ENCODE assay signal across 9 cellular contexts in the genomic region with DNA sequence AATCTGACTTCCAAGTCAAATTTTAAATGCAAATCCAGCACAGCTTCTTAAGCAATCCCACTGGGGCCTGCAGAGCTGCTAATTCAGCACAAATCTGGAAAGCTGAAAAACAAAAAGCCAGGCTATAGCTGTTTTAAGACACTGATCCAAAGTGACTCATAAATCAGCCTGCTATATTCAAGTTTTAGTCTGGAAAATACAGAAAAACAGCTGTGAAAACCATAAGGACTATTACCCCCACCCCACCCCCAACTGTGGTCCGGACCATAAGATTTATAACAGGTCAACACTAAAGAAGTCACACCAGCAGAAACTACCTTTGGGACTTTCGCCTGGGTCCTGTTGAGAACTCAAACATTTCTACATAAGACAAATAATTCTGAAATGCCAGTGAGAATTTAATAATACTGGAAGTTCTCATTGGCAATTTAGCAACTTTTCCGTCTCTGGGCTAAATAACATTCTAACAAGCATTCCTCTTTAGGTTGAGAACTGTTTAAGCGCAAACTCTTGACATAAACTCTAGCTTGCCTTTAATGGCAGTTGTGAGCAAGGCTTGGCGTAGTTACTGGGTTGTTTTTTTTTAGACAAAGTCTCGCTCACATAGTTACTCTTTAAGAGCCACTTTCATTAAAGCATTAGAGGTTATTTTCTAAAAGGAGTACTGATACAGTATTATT. TPM values are rescaled to one million over a fixed set of nuclear protein-coding genes. Genes with fewer than 3 reads are reported as not detected.
DNase-seq lines count a peak whose midpoint lies in the region; TF ChIP-seq lines count a peak whose summit lies in the region.
"Had no signal": no experiment of that assay in that cellular context is flagged by ENCODE, and none has a peak within 500 bp of the region (broad histone marks: within the 10 kb centered on the region; RNA-seq: fewer than 3 reads in every experiment).

No MANE protein-coding gene starts in this region.

- H3K4me3 Mint-ChIP-seq in nephron = peak overlapping the region; percentile 87 to 95 (median 92)

- CTCF ChIA-PET in A673 (lab: Charles Lee) = interaction anchor here (0.9 kb wide), 1 partner anchor 376 kb away, joined by 3 read pairs; no protein-coding TSS in a partner anchor

- in situ Hi-C loops in GM13977 (cut with MboI; ENCODE audit: low pct_unique_long_range_greater_than_20kb, low sequenced_read_pairs, unreplicated experiment) (no loop called here), KBM-7 (cut with MboI; ENCODE audit: low pct_unique_long_range_greater_than_20kb, low sequenced_read_pairs) (no loop called here)

- peak overlapping the region; percentile 67 for H3K4me3 ChIP-seq in A673 (ENCODE audit: low read depth, low read length, poor library complexity, severe bottlenecking)

- peaks cover 45% of the 10 kb centered on the region for H3K4me1 ChIP-seq in A673 (ENCODE audit: insufficient read depth, low read length, poor library complexity, severe bottlenecking)

- H3K27me3 ChIP-seq in A673 (replicated peaks; ENCODE audit: insufficient read depth, low read depth, low read length, poor library complexity) = no peaks in the 10 kb centered on the region

- intact Hi-C loops in A673 (cut with micrococcal nuclease; ENCODE audit: unreplicated experiment) = loop anchor here (5.0 kb wide), 1 partner anchor 375 kb away; no protein-coding TSS in a partner anchor

- H3K27me3 Mint-ChIP-seq in nephron (ENCODE audit: low read depth) = peaks cover 3% of the 10 kb centered on the region

- no peaks in the 10 kb centered on the region for H3K9me3 ChIP-seq in A673 (ENCODE audit: low read depth, low read length, poor library complexity, severe bottlenecking)

- H3K27ac ChIP-seq in A673 (ENCODE audit: low read depth, low read length, poor library complexity, severe bottlenecking) = peak overlapping the region; percentile 72
- peak overlapping the region; percentile 78 for H3K27ac ChIP-seq in epithelial cell of prostate

- H3K36me3 Mint-ChIP-seq in nephron (ENCODE audit: low read depth) = peaks cover 29% of the 10 kb centered on the region

- H3K9me3 Mint-ChIP-seq in nephron = no peaks in the 10 kb centered on the region

- DNase-seq in A673 (ENCODE audit: low spot score) (peak; percentile 83), LHCN-M2 (ENCODE audit: low read depth) (peak; percentile 82), epithelial cell of prostate (ENCODE audit: low read depth, low spot score) (no peak), GM13977 (ENCODE audit: low spot score) (no peak), NCI-H2029 (lab: John Stamatoyannopoulos, UW) (no peak), KBM-7 (no peak)
- no peak for DNase-seq in activated naive CD4-positive, alpha-beta T cell treated with anti-CD3 and anti-CD28 coated beads, Interleukin-2, amount 50 U/mL, for 16 hours
- DNase-seq: NCI-H1092 treated with DMSO at 0.1 percent for 48 hours had no signal

- POLR2A ChIA-PET in A673 (lab: Charles Lee; ENCODE audit: low non-redundant PET) = interaction anchor here (0.7 kb wide), 1 partner anchor 69 kb away, joined by 4 read pairs; no protein-coding TSS in a partner anchor

- peaks cover 5% of the 10 kb centered on the region for H3K36me3 ChIP-seq in A673 (ENCODE audit: insufficient read depth, low read length, poor library complexity, severe bottlenecking)

- H3K27ac Mint-ChIP-seq in nephron = peak overlapping the region; percentile 95 to 98 (median 98)

- no TSS peak for BruUV-seq in A673 (replicated peaks; lab: Mats Ljungman, UMichigan)

- H3K4me1 Mint-ChIP-seq in nephron = peaks cover 54% of the 10 kb centered on the region

- TF ChIP-seq CTCF in A673 (conservative IDR thresholded peaks at IDR 0.05; ENCODE audit: low read depth, low read length) (no peak), nephron (IDR thresholded peaks at IDR 0.05; ENCODE audit: unreplicated experiment in 3 of 3) (no peak), GM13977 (IDR thresholded peaks at IDR 0.05; ENCODE audit: extremely low read depth, insufficient read depth, missing control alignments) (no peak)

RNA-seq across cellular contexts. Expression of gene LRIG3, which starts 3.3 kb away (rescaled TPM):
- total RNA-seq in A673 (2021) (13.4 and 13.6 TPM in 2 replicates), LHCN-M2 (2014; rRNA removed) (8.8 and 11.5 TPM in 2 replicates)
- polyA plus RNA-seq in LHCN-M2 (2012) = 2.8 TPM

Comparison
In these comparisons a context has a peak if more than half of its experiments do, and no peak if none do; other contexts are left out.
1. DNase-seq: peak in A673 (single experiment) and LHCN-M2 (single experiment); none in epithelial cell of prostate (single experiment), GM13977 (single experiment), NCI-H2029 (single experiment), activated naive CD4-positive, alpha-beta T cell treated with anti-CD3 and anti-CD28 coated beads, Interleukin-2, amount 50 U/mL, for 16 hours (single experiment) and KBM-7 (single experiment).